11 cellular contexts compared by ENCODE assay signal in genomic region chr13:109439813-109440212, GRCh38.
"Had no signal": no experiment of that assay in that cellular context is flagged by ENCODE, and none has a peak within 500 bp of the region (broad histone marks: within the 10 kb centered on the region; RNA-seq: fewer than 3 reads in every experiment).

No MANE protein-coding gene starts in this region.

- H3K27me3 ChIP-seq: adrenal gland, ascending aorta, body of pancreas, brain microvascular endothelial cell, breast epithelium, cardiac muscle cell had no signal

- H3K27ac ChIP-seq: adrenal gland, ascending aorta, body of pancreas, brain microvascular endothelial cell, breast epithelium, cardiac muscle cell had no signal

- H3K4me3 ChIP-seq: adrenal gland, ascending aorta, body of pancreas, breast epithelium, cardiac muscle cell had no signal

- H3K9me3 ChIP-seq: adrenal gland, body of pancreas, breast epithelium had no signal

- H3K4me1 ChIP-seq: adrenal gland, ascending aorta, body of pancreas, breast epithelium had no signal

- H3K36me3 ChIP-seq: adrenal gland, ascending aorta, brain microvascular endothelial cell, breast epithelium, cardiac muscle cell had no signal

- ATAC-seq: activated naive CD4-positive, alpha-beta T cell treated with anti-CD3 and anti-CD28 coated beads, Interleukin-2, amount 50 U/mL, for 72 hours; activated naive CD8-positive, alpha-beta T cell treated with anti-CD3 and anti-CD28 coated beads, Interleukin-2, amount 50 U/mL, for 24 hours; activated T-cell treated with anti-CD3 and anti-CD28 coated beads, Interleukin-2, amount 50 U/mL, for 4 hours; activated T-cell treated with anti-CD3 and anti-CD28 coated beads, Interleukin-2, amount 50 U/mL, for 72 hours; activated T-helper 17 cell treated with anti-CD3 and anti-CD28 coated beads, Interleukin-2, amount 50 U/mL, for 72 hours; body of pancreas had no signal
